Comparison of ENCODE assay signal across 1 cellular context in the genomic region with DNA sequence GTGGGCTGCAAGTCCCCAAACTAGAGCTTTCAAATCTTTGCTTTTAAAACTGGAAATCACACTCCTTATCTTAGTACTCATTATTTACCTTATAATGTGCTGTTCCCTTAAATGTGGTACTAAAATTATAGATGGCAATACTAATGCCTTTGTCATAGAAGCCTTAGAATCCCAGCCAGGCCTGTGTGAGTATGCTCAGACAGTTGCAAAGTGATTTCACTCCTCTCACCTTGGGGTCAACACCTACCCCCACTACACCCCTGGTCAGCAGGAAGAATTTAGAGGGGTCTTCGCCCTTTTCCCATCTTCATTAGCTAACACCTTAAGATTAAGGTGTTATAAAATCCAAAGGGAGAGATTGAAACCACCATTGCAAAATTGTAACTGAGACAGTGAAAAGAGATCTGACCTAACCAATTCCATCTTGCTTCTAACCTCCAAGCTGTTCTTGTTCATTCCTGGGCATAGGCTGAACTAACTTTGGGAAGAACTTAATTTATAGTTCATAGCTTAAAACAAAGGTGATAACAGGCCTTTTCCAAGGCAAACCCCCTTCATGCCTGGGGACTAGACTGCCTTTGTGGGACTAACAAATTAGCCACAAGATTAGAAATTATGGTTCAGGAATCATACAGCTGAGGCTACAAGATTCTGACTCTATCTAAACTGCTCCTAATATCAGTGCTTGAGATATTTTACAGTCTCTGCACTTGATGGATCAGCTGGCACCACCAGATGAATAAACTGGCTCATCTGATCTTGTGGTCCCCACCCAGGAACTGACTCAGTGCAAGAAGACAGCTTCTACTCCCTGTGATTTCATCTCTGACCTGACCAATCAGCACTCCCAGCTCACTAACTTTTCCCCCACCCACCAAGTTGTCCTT.
TF ChIP-seq lines count a peak whose summit lies in the region.

No MANE protein-coding gene starts in this region.

TF ChIP-seq in SK-N-SH, 30 proteins besides CTCF, POLR2A, EP300 and RAD21 (continued from another document):
- TF ChIP-seq, protein P1, sequence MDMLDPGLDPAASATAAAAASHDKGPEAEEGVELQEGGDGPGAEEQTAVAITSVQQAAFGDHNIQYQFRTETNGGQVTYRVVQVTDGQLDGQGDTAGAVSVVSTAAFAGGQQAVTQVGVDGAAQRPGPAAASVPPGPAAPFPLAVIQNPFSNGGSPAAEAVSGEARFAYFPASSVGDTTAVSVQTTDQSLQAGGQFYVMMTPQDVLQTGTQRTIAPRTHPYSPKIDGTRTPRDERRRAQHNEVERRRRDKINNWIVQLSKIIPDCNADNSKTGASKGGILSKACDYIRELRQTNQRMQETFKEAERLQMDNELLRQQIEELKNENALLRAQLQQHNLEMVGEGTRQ (IDR thresholded peaks at IDR 0.05; ENCODE audit: borderline replicate concordance, low read depth, low read length) = no peak
- TF ChIP-seq MEF2A (IDR thresholded peaks at IDR 0.05; ENCODE audit: borderline replicate concordance, low read depth) = no peak
- no peak for TF ChIP-seq SIN3A (IDR thresholded peaks at IDR 0.05; ENCODE audit: borderline replicate concordance, low read depth, low read length)
- 0 out of 2 replicates have a peak, but pooled peaks have one; percentile 26 for TF ChIP-seq RXRA (IDR thresholded peaks at IDR 0.05; ENCODE audit: borderline replicate concordance, low read depth)
- TF ChIP-seq TEAD4 (IDR thresholded peaks at IDR 0.05; ENCODE audit: borderline replicate concordance, insufficient read depth) = 0 out of 2 replicates have a peak, but pooled peaks have one; percentile 12
